In genomic region chr12:80044694-80045046, GRCh38 we compare ENCODE assay signal across 13 cellular contexts. TPM values are rescaled to one million over a fixed set of nuclear protein-coding genes. Genes with fewer than 3 reads are reported as not detected.
A peak's percentile ranks its signal among the peaks of the same experiment; 100 is the strongest.
DNase-seq lines count a peak whose midpoint lies in the region; ATAC-seq, FAIRE-seq and TF ChIP-seq lines count a peak whose summit lies in the region.
"Had no signal": no experiment of that assay in that cellular context is flagged by ENCODE, and none has a peak within 500 bp of the region (broad histone marks: within the 10 kb centered on the region; RNA-seq: fewer than 3 reads in every experiment).

No MANE protein-coding gene starts in this region.

- TF ChIP-seq CTCF in fibroblast of lung (conservative IDR thresholded peaks at IDR 0.05 in 1 of 2, IDR thresholded peaks at IDR 0.05 in 1 of 2; ENCODE audit: low read depth in 1 of 2, low read length in 2 of 2) (no peak), thoracic aorta (IDR thresholded peaks at IDR 0.05) (no peak)

- H3K4me3 Mint-ChIP-seq in activated T-cell treated with anti-CD3 and anti-CD28 coated beads, Interleukin-2, amount 50 U/mL, for 72 hours, result no peak overlapping the region
- H3K4me3 Mint-ChIP-seq: T-cell had no signal

- H3K27me3 ChIP-seq in fibroblast of lung (ENCODE audit: control insufficient read depth, insufficient read depth, low read length) (no peaks in the 10 kb centered on the region), thoracic aorta (replicated peaks; ENCODE audit: insufficient read depth) (no peaks in the 10 kb centered on the region)
- H3K27me3 ChIP-seq: ovary had no signal

- H3K27ac ChIP-seq in fibroblast of lung (ENCODE audit: insufficient read depth, low read length) (peak overlapping the region; percentile 76), thoracic aorta (peak overlapping the region; percentile 82 to 85)
- H3K27ac ChIP-seq: ovary had no signal

- no peak overlapping the region for H3K9ac ChIP-seq in fibroblast of lung (ENCODE audit: insufficient read depth, low read length)

- no peak overlapping the region for H3K4me3 ChIP-seq in fibroblast of lung (replicated peaks in 1 of 4; ENCODE audit: control extremely low read depth in 1 of 4, insufficient read depth in 1 of 4, low read depth in 3 of 4, low read length in 4 of 4)
- peak overlapping the region; percentile 34 for H3K4me3 ChIP-seq in thoracic aorta
- H3K4me3 ChIP-seq: ovary had no signal

- peak; percentile 94 for FAIRE-seq in RCC 7860 (lab: Jason Lieb, UNC)
- FAIRE-seq: A204.1, colon, kidney had no signal

- H3K4me2 ChIP-seq in fibroblast of lung (ENCODE audit: extremely low read depth, insufficient read depth, low read length), result peak overlapping the region; percentile 80

- no peak overlapping the region for H3K27ac Mint-ChIP-seq in activated T-cell treated with anti-CD3 and anti-CD28 coated beads, Interleukin-2, amount 50 U/mL, for 72 hours
- H3K27ac Mint-ChIP-seq: T-cell had no signal

- no peaks in the 10 kb centered on the region for H4K20me1 ChIP-seq in fibroblast of lung (ENCODE audit: control insufficient read depth, extremely low read depth, insufficient read depth, low read length)

- peak; percentile 57 to 72 for ATAC-seq in activated T-cell treated with anti-CD3 and anti-CD28 coated beads, Interleukin-2, amount 50 U/mL, for 72 hours (replicated peaks in 1 of 2)
- ATAC-seq in thoracic aorta (ENCODE audit: insufficient number of reproducible peaks, low FRiP score, low read depth), result peak; percentile 79
- ATAC-seq: T-cell had no signal

- H3K79me2 ChIP-seq in fibroblast of lung (ENCODE audit: control insufficient read depth, insufficient read depth, low read length), result no peaks in the 10 kb centered on the region

- DNase-seq in activated T-cell treated with anti-CD3 and anti-CD28 coated beads, Interleukin-2, amount 50 U/mL, for 72 hours, result peak in 1 of 2 donors; percentile 1
- DNase-seq in activated T-cell treated with anti-CD3 and anti-CD28 coated beads, Interleukin-2, amount 50 U/mL, for 1 hour, result no peak
- DNase-seq in RCC 7860 (ENCODE audit: low spot score) (peak; percentile 91), fibroblast of lung (ENCODE audit: low read depth in 2 of 2) (peak; percentile 92 to 94), thoracic aorta (ENCODE audit: low spot score) (no peak), NCI-H1436 (lab: John Stamatoyannopoulos, UW) (no peak), cerebellar nuclear complex (lab: John Stamatoyannopoulos, UW) (no peak), NOMO-1 treated with dmso at 0.1 percent for 144 hours (lab: John Stamatoyannopoulos, UW; ENCODE audit: unreplicated experiment) (no peak)
- DNase-seq: kidney, ovary, T-cell had no signal

- no peaks in the 10 kb centered on the region for H3K4me1 Mint-ChIP-seq in activated T-cell treated with anti-CD3 and anti-CD28 coated beads, Interleukin-2, amount 50 U/mL, for 72 hours (ENCODE audit: low read depth)
- H3K4me1 Mint-ChIP-seq: T-cell had no signal

- H3K4me1 ChIP-seq in fibroblast of lung (ENCODE audit: control insufficient read depth, extremely low read depth, insufficient read depth, low read length), result peaks cover 21% of the 10 kb centered on the region
- H3K4me1 ChIP-seq in thoracic aorta (ENCODE audit: control insufficient read depth in 1 of 2, low read depth in 2 of 2), result peaks cover 4 to 29% of the 10 kb centered on the region in 2 donors

- H2AFZ ChIP-seq in fibroblast of lung (ENCODE audit: low read length), result no peak overlapping the region

- H3K9me3 Mint-ChIP-seq in activated T-cell treated with anti-CD3 and anti-CD28 coated beads, Interleukin-2, amount 50 U/mL, for 72 hours, result peaks cover 0 to 3% of the 10 kb centered on the region in 2 donors

- peaks cover 6% of the 10 kb centered on the region for H3K27me3 Mint-ChIP-seq in activated T-cell treated with anti-CD3 and anti-CD28 coated beads, Interleukin-2, amount 50 U/mL, for 72 hours (ENCODE audit: low read depth)

- H3K9me3 ChIP-seq in fibroblast of lung (ENCODE audit: control insufficient read depth, insufficient read depth, low read depth, low read length) (no peaks in the 10 kb centered on the region), thoracic aorta (no peaks in the 10 kb centered on the region)
- H3K9me3 ChIP-seq: ovary had no signal

- H3K36me3 Mint-ChIP-seq in activated T-cell treated with anti-CD3 and anti-CD28 coated beads, Interleukin-2, amount 50 U/mL, for 72 hours (ENCODE audit: insufficient read depth in 2 of 2), result no peaks in the 10 kb centered on the region
- H3K36me3 Mint-ChIP-seq: T-cell had no signal

- no peaks in the 10 kb centered on the region for H3K36me3 ChIP-seq in fibroblast of lung (ENCODE audit: control insufficient read depth, insufficient read depth, low read length)
- H3K36me3 ChIP-seq in thoracic aorta, result no peaks in the 10 kb centered on the region
- H3K36me3 ChIP-seq: ovary had no signal

RNA-seq across cellular contexts. Expression of gene OTOGL, which starts 54.7 kb away (rescaled TPM):
- not detected for total RNA-seq in activated T-cell treated with anti-CD3 and anti-CD28 coated beads, Interleukin-2, amount 50 U/mL, for 72 hours
- total RNA-seq in fibroblast of lung (under 0.01 and 0.17 TPM in 2 replicates), thoracic aorta (under 1 TPM; 0.14 to 0.81 TPM)
- polyA plus RNA-seq in fibroblast of lung, result 0.08 and 0.15 TPM in 2 replicates
- 0.03 and 0.07 TPM in 2 replicates for polyA plus RNA-seq in fibroblast of lung (2012)
- not detected in 2 replicates for polyA minus RNA-seq in fibroblast of lung (ENCODE audit: low replicate concordance)
- total RNA-seq: T-cell had no signal

Comparison
In these comparisons a context has a peak if more than half of its experiments do, and no peak if none do; other contexts are left out.
1. DNase-seq: peak in RCC 7860 (single experiment) and fibroblast of lung (2 of 2); none in activated T-cell treated with anti-CD3 and anti-CD28 coated beads, Interleukin-2, amount 50 U/mL, for 1 hour (single experiment), thoracic aorta (single experiment), NCI-H1436 (single experiment), cerebellar nuclear complex (0 of 2) and NOMO-1 treated with dmso at 0.1 percent for 144 hours (single experiment).